Comparison of ENCODE assay signal across 8 cellular contexts in the genomic region with DNA sequence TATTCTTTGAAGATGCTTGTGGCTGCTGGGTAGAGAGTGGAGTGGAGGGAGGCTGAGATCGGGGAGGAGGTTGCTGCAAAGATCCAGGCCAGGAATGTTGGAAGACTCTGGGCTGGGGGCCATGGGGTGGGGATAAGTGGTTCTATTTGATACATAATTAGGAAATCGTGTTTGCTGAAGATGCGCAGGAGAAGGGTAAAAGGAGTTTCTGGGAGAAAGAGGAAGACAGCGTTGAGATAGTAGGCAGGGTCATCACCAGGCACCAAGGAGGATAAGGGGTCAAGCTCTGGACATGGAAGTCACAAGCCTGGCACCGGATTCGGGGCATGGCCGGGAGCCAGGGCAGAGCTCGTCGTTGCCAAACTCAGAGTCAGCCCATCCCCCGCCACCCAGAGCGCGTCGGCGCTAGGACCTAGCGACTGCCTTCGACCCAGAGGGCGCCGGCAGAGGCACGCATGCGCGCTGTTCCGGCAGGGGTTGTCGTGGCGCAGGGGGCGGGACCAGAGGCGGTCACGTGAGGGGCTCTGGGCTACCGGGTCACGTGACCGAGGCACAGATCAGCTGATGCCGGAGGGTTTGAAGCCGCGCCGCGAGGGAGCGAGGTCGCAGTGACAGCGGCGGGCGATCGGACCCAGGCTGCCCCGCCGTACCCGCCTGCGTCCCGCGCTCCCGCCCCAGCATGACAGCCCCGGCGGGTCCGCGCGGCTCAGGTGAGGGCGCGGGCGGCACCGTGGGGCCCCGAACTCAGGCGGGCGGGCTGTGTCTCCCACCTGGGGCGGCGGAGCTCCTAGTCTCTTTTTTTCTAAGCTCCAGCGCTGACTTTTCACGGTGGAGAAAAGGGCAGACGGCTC. TPM values are rescaled to one million over a fixed set of nuclear protein-coding genes. Genes with fewer than 3 reads are reported as not detected.
A peak's percentile ranks its signal among the peaks of the same experiment; 100 is the strongest.
DNase-seq lines count a peak whose midpoint lies in the region; ATAC-seq and TF ChIP-seq lines count a peak whose summit lies in the region.

A gene (plus strand): TSS at position 553 of the 851 bp plus-strand sequence. CDS start 127 bp downstream, at position 680.

- no peaks in the 10 kb centered on the region for H3K27me3 Mint-ChIP-seq in activated T-cell treated with anti-CD3 and anti-CD28 coated beads, Interleukin-2, amount 50 U/mL, for 4 hours (ENCODE audit: low read depth)

- no peaks in the 10 kb centered on the region for H3K9me3 Mint-ChIP-seq in activated T-cell treated with anti-CD3 and anti-CD28 coated beads, Interleukin-2, amount 50 U/mL, for 4 hours

- H3K4me1 Mint-ChIP-seq in activated T-cell treated with anti-CD3 and anti-CD28 coated beads, Interleukin-2, amount 50 U/mL, for 4 hours (ENCODE audit: low read depth): peaks cover 16% of the 10 kb centered on the region

- peak; percentile 53 for ATAC-seq in GM21717 (IDR thresholded peaks at IDR 0.05; ENCODE audit: unreplicated experiment)
- ATAC-seq in activated T-cell treated with anti-CD3 and anti-CD28 coated beads, Interleukin-2, amount 50 U/mL, for 4 hours: peak; percentile 94
- ATAC-seq in esophagus mucosa: peak; percentile 93

- DNase-seq in DMS153 (lab: John Stamatoyannopoulos, UW) (peak; percentile 93), KG1 (lab: John Stamatoyannopoulos, UW) (peak; percentile 95), myocyte (ENCODE audit: low read depth) (peak; percentile 98)
- DNase-seq in activated T-cell treated with anti-CD3 and anti-CD28 coated beads, Interleukin-2, amount 50 U/mL, for 4 hours: peak; percentile 100
- DNase-seq in stimulated activated CD8-positive, alpha-beta memory T cell treated with anti-CD3 and anti-CD28 coated beads, Interleukin-7, amount 100 ng/mL, for 48 hours (ENCODE audit: extremely low read depth in 1 of 2, low read depth in 1 of 2): peak; percentile 99

- no peaks in the 10 kb centered on the region for H3K36me3 Mint-ChIP-seq in activated T-cell treated with anti-CD3 and anti-CD28 coated beads, Interleukin-2, amount 50 U/mL, for 4 hours (ENCODE audit: insufficient read depth)

- peak within 1 kb of the TSS; percentile 77 for H3K4me3 Mint-ChIP-seq in activated T-cell treated with anti-CD3 and anti-CD28 coated beads, Interleukin-2, amount 50 U/mL, for 4 hours

TF ChIP-seq in PFSK-1, 5 proteins besides CTCF, POLR2A, EP300 and RAD21:
- TF ChIP-seq, protein P1, sequence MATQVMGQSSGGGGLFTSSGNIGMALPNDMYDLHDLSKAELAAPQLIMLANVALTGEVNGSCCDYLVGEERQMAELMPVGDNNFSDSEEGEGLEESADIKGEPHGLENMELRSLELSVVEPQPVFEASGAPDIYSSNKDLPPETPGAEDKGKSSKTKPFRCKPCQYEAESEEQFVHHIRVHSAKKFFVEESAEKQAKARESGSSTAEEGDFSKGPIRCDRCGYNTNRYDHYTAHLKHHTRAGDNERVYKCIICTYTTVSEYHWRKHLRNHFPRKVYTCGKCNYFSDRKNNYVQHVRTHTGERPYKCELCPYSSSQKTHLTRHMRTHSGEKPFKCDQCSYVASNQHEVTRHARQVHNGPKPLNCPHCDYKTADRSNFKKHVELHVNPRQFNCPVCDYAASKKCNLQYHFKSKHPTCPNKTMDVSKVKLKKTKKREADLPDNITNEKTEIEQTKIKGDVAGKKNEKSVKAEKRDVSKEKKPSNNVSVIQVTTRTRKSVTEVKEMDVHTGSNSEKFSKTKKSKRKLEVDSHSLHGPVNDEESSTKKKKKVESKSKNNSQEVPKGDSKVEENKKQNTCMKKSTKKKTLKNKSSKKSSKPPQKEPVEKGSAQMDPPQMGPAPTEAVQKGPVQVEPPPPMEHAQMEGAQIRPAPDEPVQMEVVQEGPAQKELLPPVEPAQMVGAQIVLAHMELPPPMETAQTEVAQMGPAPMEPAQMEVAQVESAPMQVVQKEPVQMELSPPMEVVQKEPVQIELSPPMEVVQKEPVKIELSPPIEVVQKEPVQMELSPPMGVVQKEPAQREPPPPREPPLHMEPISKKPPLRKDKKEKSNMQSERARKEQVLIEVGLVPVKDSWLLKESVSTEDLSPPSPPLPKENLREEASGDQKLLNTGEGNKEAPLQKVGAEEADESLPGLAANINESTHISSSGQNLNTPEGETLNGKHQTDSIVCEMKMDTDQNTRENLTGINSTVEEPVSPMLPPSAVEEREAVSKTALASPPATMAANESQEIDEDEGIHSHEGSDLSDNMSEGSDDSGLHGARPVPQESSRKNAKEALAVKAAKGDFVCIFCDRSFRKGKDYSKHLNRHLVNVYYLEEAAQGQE (IDR thresholded peaks at IDR 0.05; ENCODE audit: insufficient read depth in 1 of 2, low read depth in 2 of 2, low read length in 2 of 2): peak; percentile 45 to 48; a peak in 2 of 4 replicates
- TF ChIP-seq TAF1 (IDR thresholded peaks at IDR 0.05; ENCODE audit: borderline replicate concordance, insufficient read depth, low read length): peak; percentile 69; the same call in 1 of the 2 replicates
- peak; percentile 95; the same call in 1 of the 2 replicates for TF ChIP-seq SIN3A (IDR thresholded peaks at IDR 0.05; ENCODE audit: borderline replicate concordance, insufficient read depth, low read length)
- peak; percentile 99 for TF ChIP-seq FOXP2 (optimal IDR thresholded peaks at IDR 0.05; ENCODE audit: borderline replicate concordance, extremely low read depth, extremely low read length, insufficient read depth)
- TF ChIP-seq POLR2AphosphoS5 (IDR thresholded peaks at IDR 0.05; ENCODE audit: low read depth, low read length): peak; percentile 66
TF ChIP-seq in PFSK-1: peak in this region for 5.

RNA-seq across cellular contexts. Expression of the gene that starts here (rescaled TPM):
- polyA plus RNA-seq in PFSK-1 (2012; ENCODE audit: insufficient read length, low read depth): 60.9 TPM
- total RNA-seq in activated T-cell treated with anti-CD3 and anti-CD28 coated beads, Interleukin-2, amount 50 U/mL, for 4 hours: 10 to 100 TPM; 20.5 to 27.4 (median 22.6) TPM
- total RNA-seq in esophagus mucosa (9.2 TPM), myocyte (9.2 and 10.7 TPM in 2 replicates)
- 42.0 TPM for polyA plus RNA-seq in myocyte (2012)

Comparison
In these comparisons a context has a peak if more than half of its experiments do, and no peak if none do; other contexts are left out.
1. Peak in every context shown above with its lines: DNase-seq and ATAC-seq.